In the genomic region with DNA sequence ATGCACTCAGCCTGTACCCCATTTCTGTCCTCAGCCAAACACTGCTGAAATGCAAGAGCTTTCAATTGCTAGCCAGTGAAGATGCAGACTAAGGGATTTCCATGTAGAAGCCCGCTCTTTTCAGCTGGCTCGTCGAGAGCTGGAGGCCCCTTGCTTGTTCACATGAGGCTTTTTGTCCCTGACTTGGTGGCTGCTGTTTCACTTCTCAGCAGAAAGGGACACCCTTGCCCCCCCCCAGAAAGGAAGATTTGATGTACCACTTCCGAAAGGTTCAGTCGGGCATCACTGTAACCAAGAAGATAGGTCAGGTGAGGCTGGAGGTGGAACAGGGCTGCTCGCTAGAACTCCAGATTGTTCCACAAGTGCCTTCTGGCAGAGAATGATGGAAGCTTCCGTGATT, we compare ENCODE assay signal across 1 cellular context.
TF ChIP-seq lines count a peak whose summit lies in the region.

No MANE protein-coding gene starts in this region.

TF ChIP-seq in GM12878, 131 proteins besides CTCF, POLR2A, EP300 and RAD21:
- TF ChIP-seq PRDM15 (CRISPR knock-in tag; IDR thresholded peaks at IDR 0.05), result no peak
- TF ChIP-seq SMAD5 (IDR thresholded peaks at IDR 0.05; ENCODE audit: low read depth), result no peak
- no peak for TF ChIP-seq NFXL1 (IDR thresholded peaks at IDR 0.05; ENCODE audit: borderline replicate concordance)
- no peak for TF ChIP-seq NRF1 (conservative IDR thresholded peaks at IDR 0.05; ENCODE audit: low read depth, low read length)
- TF ChIP-seq ZNF384 (IDR thresholded peaks at IDR 0.05; ENCODE audit: borderline replicate concordance, low read depth, low read length), result no peak
- TF ChIP-seq POLR2AphosphoS5 (IDR thresholded peaks at IDR 0.05; ENCODE audit: low read length), result peak; percentile 40; the same call in 1 of the 2 replicates
- TF ChIP-seq RCOR1 (conservative IDR thresholded peaks at IDR 0.05; ENCODE audit: low read depth, low read length), result no peak
- TF ChIP-seq, protein P1, sequence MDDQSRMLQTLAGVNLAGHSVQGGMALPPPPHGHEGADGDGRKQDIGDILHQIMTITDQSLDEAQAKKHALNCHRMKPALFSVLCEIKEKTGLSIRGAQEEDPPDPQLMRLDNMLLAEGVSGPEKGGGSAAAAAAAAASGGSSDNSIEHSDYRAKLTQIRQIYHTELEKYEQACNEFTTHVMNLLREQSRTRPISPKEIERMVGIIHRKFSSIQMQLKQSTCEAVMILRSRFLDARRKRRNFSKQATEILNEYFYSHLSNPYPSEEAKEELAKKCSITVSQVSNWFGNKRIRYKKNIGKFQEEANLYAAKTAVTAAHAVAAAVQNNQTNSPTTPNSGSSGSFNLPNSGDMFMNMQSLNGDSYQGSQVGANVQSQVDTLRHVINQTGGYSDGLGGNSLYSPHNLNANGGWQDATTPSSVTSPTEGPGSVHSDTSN (IDR thresholded peaks at IDR 0.05; ENCODE audit: insufficient replicate concordance, low read depth, low read length), result no peak
